In genomic region chr7:151046603-151047573, GRCh38 we compare ENCODE assay signal across 14 cellular contexts. TPM values are rescaled to one million over a fixed set of nuclear protein-coding genes. Genes with fewer than 3 reads are reported as not detected.
A peak's percentile ranks its signal among the peaks of the same experiment; 100 is the strongest.
DNase-seq lines count a peak whose midpoint lies in the region; ATAC-seq and TF ChIP-seq lines count a peak whose summit lies in the region.
"Had no signal": no experiment of that assay in that cellular context is flagged by ENCODE, and none has a peak within 500 bp of the region (broad histone marks: within the 10 kb centered on the region; RNA-seq: fewer than 3 reads in every experiment).

No MANE protein-coding gene starts in this region.

- ATAC-seq in PC-3, result peak; percentile 61
- ATAC-seq in stimulated activated memory B cell treated with anti-CD40 and anti-IgM and Interleukin-4, amounts not matched to agents 10 μg/mL and 1 μg/mL and 100 μg/mL, for 72 hours, result no peak
- ATAC-seq: naive thymus-derived CD4-positive, alpha-beta T cell had no signal

- no peaks in the 10 kb centered on the region for H3K36me3 ChIP-seq in mammary epithelial cell (ENCODE audit: insufficient read depth, low read length)
- no peaks in the 10 kb centered on the region for H3K36me3 ChIP-seq in PC-3 (ENCODE audit: low read depth, low read length)
- H3K36me3 ChIP-seq in fibroblast of lung (ENCODE audit: control insufficient read depth, insufficient read depth, low read length), result peaks cover 2% of the 10 kb centered on the region
- no peaks in the 10 kb centered on the region for H3K36me3 ChIP-seq in uterus

- H2AFZ ChIP-seq in mammary epithelial cell (ENCODE audit: low read depth, low read length) (no peak overlapping the region), PC-3 (ENCODE audit: low read length) (no peak overlapping the region), fibroblast of lung (ENCODE audit: low read length) (no peak overlapping the region)

- no peaks in the 10 kb centered on the region for H3K9me3 ChIP-seq in mammary epithelial cell (replicated peaks; ENCODE audit: insufficient read depth, low read length)
- H3K9me3 ChIP-seq in PC-3 (ENCODE audit: low read length), result no peaks in the 10 kb centered on the region
- H3K9me3 ChIP-seq in fibroblast of lung (ENCODE audit: control insufficient read depth, insufficient read depth, low read depth, low read length), result no peaks in the 10 kb centered on the region
- no peaks in the 10 kb centered on the region for H3K9me3 ChIP-seq in uterus

- H3K4me2 ChIP-seq in mammary epithelial cell (ENCODE audit: insufficient read depth, low read depth, low read length), result no peak overlapping the region
- peak overlapping the region; percentile 57 for H3K4me2 ChIP-seq in PC-3 (ENCODE audit: low read length)
- no peak overlapping the region for H3K4me2 ChIP-seq in fibroblast of lung (ENCODE audit: extremely low read depth, insufficient read depth, low read length)

- intact Hi-C loops in mammary epithelial cell (cut with micrococcal nuclease), result no loop called here
- intact Hi-C loops in PC-3 (cut with micrococcal nuclease), result no loop called here
- intact Hi-C loops in uterus (cut with DNase I; ENCODE audit: low total_unique reads), result no loop called here

- TF ChIP-seq CTCF in mammary epithelial cell (conservative IDR thresholded peaks at IDR 0.05 in 1 of 2, IDR thresholded peaks at IDR 0.05 in 1 of 2; ENCODE audit: extremely low read depth in 1 of 2, insufficient read depth in 1 of 2, low read depth in 1 of 2, low read length in 2 of 2), result no peak
- TF ChIP-seq CTCF in PC-3 (conservative IDR thresholded peaks at IDR 0.05; ENCODE audit: low read depth, low read length), result no peak
- no peak for TF ChIP-seq CTCF in fibroblast of lung (conservative IDR thresholded peaks at IDR 0.05 in 1 of 2, IDR thresholded peaks at IDR 0.05 in 1 of 2; ENCODE audit: low read depth in 1 of 2, low read length in 2 of 2)
- TF ChIP-seq CTCF in uterus (IDR thresholded peaks at IDR 0.05), result no peak

- H3K36me3 Mint-ChIP-seq in stimulated activated memory B cell treated with anti-CD40 and anti-IgM and Interleukin-4, amounts not matched to agents 10 μg/mL and 1 μg/mL and 100 μg/mL, for 72 hours, result peaks cover 8% of the 10 kb centered on the region

- peaks cover 15% of the 10 kb centered on the region for H3K27me3 Mint-ChIP-seq in stimulated activated memory B cell treated with anti-CD40 and anti-IgM and Interleukin-4, amounts not matched to agents 10 μg/mL and 1 μg/mL and 100 μg/mL, for 72 hours
- H3K27me3 Mint-ChIP-seq: stimulated activated naive CD8-positive, alpha-beta T cell treated with anti-CD3 and anti-CD28 coated beads, Interleukin-15, Interleukin-2, amounts not matched to agents 100 ng/mL and 50 ng/mL, for 24 hours had no signal

- H3K79me2 ChIP-seq in mammary epithelial cell (ENCODE audit: insufficient read depth, low read length), result no peaks in the 10 kb centered on the region
- H3K79me2 ChIP-seq in PC-3 (ENCODE audit: low read length), result no peaks in the 10 kb centered on the region
- H3K79me2 ChIP-seq in fibroblast of lung (ENCODE audit: control insufficient read depth, insufficient read depth, low read length), result no peaks in the 10 kb centered on the region

- H3K27me3 ChIP-seq in mammary epithelial cell (ENCODE audit: insufficient read depth, low read length) (no peaks in the 10 kb centered on the region), PC-3 (ENCODE audit: low read length) (no peaks in the 10 kb centered on the region), fibroblast of lung (ENCODE audit: control insufficient read depth, insufficient read depth, low read length) (no peaks in the 10 kb centered on the region), uterus (no peaks in the 10 kb centered on the region)

- 32% methylated on average over 7 of the region's 14 CpGs for WGBS in mammary epithelial cell (ENCODE audit: low coverage, missing lambda C conversion rate)

- no peaks in the 10 kb centered on the region for H3K9me2 ChIP-seq in PC-3 (replicated peaks; ENCODE audit: low read length)

- CTCF ChIA-PET in mammary epithelial cell (lab: Charles Lee; ENCODE audit: low non-redundant PET) (no interaction called here), PC-3 (lab: Charles Lee) (no interaction called here)

- H4K20me1 ChIP-seq in mammary epithelial cell (ENCODE audit: insufficient read depth, low read length) (no peaks in the 10 kb centered on the region), PC-3 (ENCODE audit: low read length) (no peaks in the 10 kb centered on the region), fibroblast of lung (ENCODE audit: control insufficient read depth, extremely low read depth, insufficient read depth, low read length) (no peaks in the 10 kb centered on the region)

- dilution Hi-C loops in mammary epithelial cell (cut with HindIII; ENCODE audit: low sequenced_read_pairs), result loop anchor here (5.0 kb wide), 1 partner anchor 100 kb away; no protein-coding TSS in a partner anchor

- in situ Hi-C loops in T47D (cut with HindIII; ENCODE audit: low pct_unique_long_range_greater_than_20kb, low sequenced_read_pairs) (no loop called here), mammary epithelial cell (cut with MboI; ENCODE audit: low sequenced_read_pairs in 2 of 2) (no loop called here), KBM-7 (cut with MboI; ENCODE audit: low pct_unique_long_range_greater_than_20kb, low sequenced_read_pairs) (no loop called here)

- H3K4me3 Mint-ChIP-seq in stimulated activated memory B cell treated with anti-CD40 and anti-IgM and Interleukin-4, amounts not matched to agents 10 μg/mL and 1 μg/mL and 100 μg/mL, for 72 hours, result no peak overlapping the region
- H3K4me3 Mint-ChIP-seq: activated T-helper 1 cell treated with anti-CD3 and anti-CD28 coated beads, Interleukin-12 subunit alpha, Interleukin-12 subunit beta, Interleukin-2, Interleukin-4 antibody, amounts not matched to agents 30 ng/mL and 10 ng/mL and 1 ng/mL, durations not matched to agents 14 hours and 24 hours and 36 hours; naive thymus-derived CD4-positive, alpha-beta T cell; stimulated activated naive CD8-positive, alpha-beta T cell treated with anti-CD3 and anti-CD28 coated beads, Interleukin-15, Interleukin-2, amounts not matched to agents 100 ng/mL and 50 ng/mL, for 24 hours had no signal

- H3K27ac ChIP-seq in mammary epithelial cell (ENCODE audit: insufficient read depth, low read depth, low read length) (no peak overlapping the region), PC-3 (ENCODE audit: low read length) (no peak overlapping the region), fibroblast of lung (ENCODE audit: insufficient read depth, low read length) (no peak overlapping the region), uterus (peak overlapping the region in 1 of 2 donors; percentile 6)

- peak; percentile 28 to 47 for DNase-seq in T47D (ENCODE audit: low read depth in 1 of 2, low spot score in 1 of 2)
- DNase-seq in mammary epithelial cell, result no peak
- peak; percentile 73 for DNase-seq in PC-3
- peak; percentile 74 to 95 for DNase-seq in fibroblast of lung (ENCODE audit: low read depth in 2 of 2)
- DNase-seq in uterus, result peak; percentile 63 to 72
- no peak for DNase-seq in KBM-7
- no peak for DNase-seq in NCI-H187 treated with DMSO at 0.1 percent for 48 hours (lab: John Stamatoyannopoulos, UW)
- DNase-seq: naive thymus-derived CD4-positive, alpha-beta T cell; NCI-H2107; stimulated activated CD4-positive, alpha-beta T cell treated with anti-CD3 and anti-CD28 coated beads, Interleukin-15, amount 100 ng/mL, for 24 hours; T-helper 2 cell had no signal

- H3K9ac ChIP-seq in mammary epithelial cell (ENCODE audit: insufficient read depth, low read length) (no peak overlapping the region), PC-3 (ENCODE audit: low read length) (no peak overlapping the region), fibroblast of lung (ENCODE audit: insufficient read depth, low read length) (no peak overlapping the region)

- no TSS peak for BruUV-seq in mammary epithelial cell (replicated peaks; lab: Mats Ljungman, UMichigan)
- no TSS peak for BruUV-seq in PC-3 (replicated peaks; lab: Mats Ljungman, UMichigan)

- H3F3A ChIP-seq in PC-3 (ENCODE audit: low read length, unreplicated experiment), result no peaks in the 10 kb centered on the region

- peaks cover 5% of the 10 kb centered on the region for H3K4me1 ChIP-seq in mammary epithelial cell (ENCODE audit: insufficient read depth, low read length)
- H3K4me1 ChIP-seq in PC-3 (ENCODE audit: insufficient read depth, low read length), result peaks cover 12% of the 10 kb centered on the region
- peaks cover 8% of the 10 kb centered on the region for H3K4me1 ChIP-seq in fibroblast of lung (ENCODE audit: control insufficient read depth, extremely low read depth, insufficient read depth, low read length)
- H3K4me1 ChIP-seq in uterus, result peaks cover 0 to 21% of the 10 kb centered on the region in 2 donors

- peaks cover 10% of the 10 kb centered on the region for H3K4me1 Mint-ChIP-seq in stimulated activated memory B cell treated with anti-CD40 and anti-IgM and Interleukin-4, amounts not matched to agents 10 μg/mL and 1 μg/mL and 100 μg/mL, for 72 hours

- POLR2A ChIA-PET in PC-3 (lab: Charles Lee; ENCODE audit: unreplicated experiment), result no interaction called here

- no peak overlapping the region for H3K27ac Mint-ChIP-seq in stimulated activated memory B cell treated with anti-CD40 and anti-IgM and Interleukin-4, amounts not matched to agents 10 μg/mL and 1 μg/mL and 100 μg/mL, for 72 hours
- H3K27ac Mint-ChIP-seq: activated T-helper 1 cell treated with anti-CD3 and anti-CD28 coated beads, Interleukin-12 subunit alpha, Interleukin-12 subunit beta, Interleukin-2, Interleukin-4 antibody, amounts not matched to agents 30 ng/mL and 10 ng/mL and 1 ng/mL, durations not matched to agents 14 hours and 24 hours and 36 hours; stimulated activated naive CD8-positive, alpha-beta T cell treated with anti-CD3 and anti-CD28 coated beads, Interleukin-15, Interleukin-2, amounts not matched to agents 100 ng/mL and 50 ng/mL, for 24 hours had no signal

- TF ChIP-seq POLR2A in uterus (IDR thresholded peaks at IDR 0.05), result no peak

- H3K4me3 ChIP-seq in mammary epithelial cell (replicated peaks in 1 of 3; ENCODE audit: insufficient read depth in 1 of 3, low read depth in 2 of 3, low read length in 3 of 3) (no peak overlapping the region), PC-3 (ENCODE audit: low read length) (no peak overlapping the region), fibroblast of lung (replicated peaks in 1 of 4; ENCODE audit: control extremely low read depth in 1 of 4, insufficient read depth in 1 of 4, low read depth in 3 of 4, low read length in 4 of 4) (no peak overlapping the region), uterus (no peak overlapping the region)

- H3K9me3 Mint-ChIP-seq in stimulated activated memory B cell treated with anti-CD40 and anti-IgM and Interleukin-4, amounts not matched to agents 10 μg/mL and 1 μg/mL and 100 μg/mL, for 72 hours, result no peaks in the 10 kb centered on the region
- H3K9me3 Mint-ChIP-seq: activated T-helper 1 cell treated with anti-CD3 and anti-CD28 coated beads, Interleukin-12 subunit alpha, Interleukin-12 subunit beta, Interleukin-2, Interleukin-4 antibody, amounts not matched to agents 30 ng/mL and 10 ng/mL and 1 ng/mL, durations not matched to agents 14 hours and 24 hours and 36 hours; naive thymus-derived CD4-positive, alpha-beta T cell; stimulated activated naive CD8-positive, alpha-beta T cell treated with anti-CD3 and anti-CD28 coated beads, Interleukin-15, Interleukin-2, amounts not matched to agents 100 ng/mL and 50 ng/mL, for 24 hours had no signal

RNA-seq across cellular contexts. Expression of gene ASIC3, which starts 1.4 kb away (rescaled TPM):
- total RNA-seq in mammary epithelial cell (1 to 10 TPM in 1 of 2 donors, under 1 TPM in 1; 0.33 to 1.8 TPM), PC-3 (2014; rRNA removed) (1.7 and 2.6 TPM in 2 replicates), fibroblast of lung (under 0.01 and 0.17 TPM in 2 replicates), uterus (10 to 100 TPM in 1 of 4 donors, 1 to 10 TPM in 2, not detected in 1; 1.0 to 16.8 (median 1.3) TPM)
- polyA plus RNA-seq in mammary epithelial cell (0.34 TPM), fibroblast of lung (0.05 and 0.07 TPM in 2 replicates)
- polyA minus RNA-seq in mammary epithelial cell (4.1 TPM), fibroblast of lung (ENCODE audit: low replicate concordance) (not detected in 2 replicates)
- 0.24 and 0.35 TPM in 2 replicates for polyA plus RNA-seq in fibroblast of lung (2012)
- polyA plus RNA-seq: naive thymus-derived CD4-positive, alpha-beta T cell had no signal

RNA-seq across cellular contexts. Expression of gene CDK5, which starts 10.8 kb away (rescaled TPM):
- total RNA-seq in mammary epithelial cell (10 to 100 TPM; 12.3 to 18.1 TPM), PC-3 (2014; rRNA removed) (30.6 and 40.1 TPM in 2 replicates), fibroblast of lung (25.9 and 27.7 TPM in 2 replicates), uterus (1 to 10 TPM in 3 of 4 donors, under 1 TPM in 1; 0.51 to 9.3 (median 2.7) TPM)
- polyA plus RNA-seq in mammary epithelial cell (26.1 TPM), fibroblast of lung (15.1 and 24.7 TPM in 2 replicates)
- polyA minus RNA-seq in mammary epithelial cell (31.3 TPM), fibroblast of lung (ENCODE audit: low replicate concordance) (36.4 and 43.2 TPM in 2 replicates)
- 11.6 and 21.9 TPM in 2 replicates for polyA plus RNA-seq in fibroblast of lung (2012)

RNA-seq across cellular contexts. Expression of gene SLC4A2, which starts 12.5 kb away (rescaled TPM):
- 100 to 1,000 TPM in 1 of 2 donors, 10 to 100 TPM in 1; 46.5 to 138 TPM for total RNA-seq in mammary epithelial cell
- 57.9 TPM for polyA plus RNA-seq in mammary epithelial cell
- 150 TPM for polyA minus RNA-seq in mammary epithelial cell
- total RNA-seq in PC-3 (2014; rRNA removed), result 267 and 284 TPM in 2 replicates
- 56.0 and 61.8 TPM in 2 replicates for total RNA-seq in fibroblast of lung
- polyA plus RNA-seq in fibroblast of lung, result 30.5 and 54.1 TPM in 2 replicates
- 84.2 and 121 TPM in 2 replicates for polyA plus RNA-seq in fibroblast of lung (2012)
- polyA minus RNA-seq in fibroblast of lung (ENCODE audit: low replicate concordance), result 141 and 175 TPM in 2 replicates
- 100 to 1,000 TPM in 2 of 4 donors, 10 to 100 TPM in 2; 37.4 to 177 (median 88.6) TPM for total RNA-seq in uterus

RNA-seq across cellular contexts. Expression of gene ABCB8, which starts 18.6 kb away (rescaled TPM):
- total RNA-seq in mammary epithelial cell (10 to 100 TPM; 29.8 to 57.2 TPM), PC-3 (2014; rRNA removed) (58.4 and 95.7 TPM in 2 replicates), fibroblast of lung (16.4 and 20.0 TPM in 2 replicates), uterus (10 to 100 TPM; 18.7 to 54.3 (median 26.0) TPM)
- polyA plus RNA-seq in mammary epithelial cell (31.7 TPM), fibroblast of lung (12.1 and 14.5 TPM in 2 replicates)
- polyA minus RNA-seq in mammary epithelial cell (39.2 TPM), fibroblast of lung (ENCODE audit: low replicate concordance) (52.0 and 58.0 TPM in 2 replicates)
- polyA plus RNA-seq in fibroblast of lung (2012), result 22.2 and 28.2 TPM in 2 replicates

RNA-seq across cellular contexts. Expression of gene ATG9B, which starts 22.6 kb away (rescaled TPM):
- total RNA-seq in mammary epithelial cell (under 1 TPM; under 0.01 to 0.54 TPM), PC-3 (2014; rRNA removed) (1.2 and 1.3 TPM in 2 replicates), fibroblast of lung (under 0.01 TPM in 1 of 2 replicates, not detected in the other), uterus (1 to 10 TPM in 1 of 4 donors, under 1 TPM in 2, not detected in 1; 0.55 to 1.5 (median 0.76) TPM)
- polyA plus RNA-seq in mammary epithelial cell (0.14 TPM), fibroblast of lung (0.03 TPM in 2 replicates)
- polyA minus RNA-seq in mammary epithelial cell (not detected), fibroblast of lung (ENCODE audit: low replicate concordance) (not detected in 2 replicates)
- polyA plus RNA-seq in fibroblast of lung (2012), result 0.23 TPM in 1 of 2 replicates, not detected in the other

Comparison
In these comparisons a context has a peak if more than half of its experiments do, and no peak if none do; other contexts are left out.
1. DNase-seq: peak in T47D (2 of 2), PC-3 (single experiment), fibroblast of lung (2 of 2) and uterus (2 of 2); none in mammary epithelial cell (single experiment), KBM-7 (single experiment) and NCI-H187 treated with DMSO at 0.1 percent for 48 hours (single experiment).